ENCODE assay signal across 1 cellular context in the genomic region with DNA sequence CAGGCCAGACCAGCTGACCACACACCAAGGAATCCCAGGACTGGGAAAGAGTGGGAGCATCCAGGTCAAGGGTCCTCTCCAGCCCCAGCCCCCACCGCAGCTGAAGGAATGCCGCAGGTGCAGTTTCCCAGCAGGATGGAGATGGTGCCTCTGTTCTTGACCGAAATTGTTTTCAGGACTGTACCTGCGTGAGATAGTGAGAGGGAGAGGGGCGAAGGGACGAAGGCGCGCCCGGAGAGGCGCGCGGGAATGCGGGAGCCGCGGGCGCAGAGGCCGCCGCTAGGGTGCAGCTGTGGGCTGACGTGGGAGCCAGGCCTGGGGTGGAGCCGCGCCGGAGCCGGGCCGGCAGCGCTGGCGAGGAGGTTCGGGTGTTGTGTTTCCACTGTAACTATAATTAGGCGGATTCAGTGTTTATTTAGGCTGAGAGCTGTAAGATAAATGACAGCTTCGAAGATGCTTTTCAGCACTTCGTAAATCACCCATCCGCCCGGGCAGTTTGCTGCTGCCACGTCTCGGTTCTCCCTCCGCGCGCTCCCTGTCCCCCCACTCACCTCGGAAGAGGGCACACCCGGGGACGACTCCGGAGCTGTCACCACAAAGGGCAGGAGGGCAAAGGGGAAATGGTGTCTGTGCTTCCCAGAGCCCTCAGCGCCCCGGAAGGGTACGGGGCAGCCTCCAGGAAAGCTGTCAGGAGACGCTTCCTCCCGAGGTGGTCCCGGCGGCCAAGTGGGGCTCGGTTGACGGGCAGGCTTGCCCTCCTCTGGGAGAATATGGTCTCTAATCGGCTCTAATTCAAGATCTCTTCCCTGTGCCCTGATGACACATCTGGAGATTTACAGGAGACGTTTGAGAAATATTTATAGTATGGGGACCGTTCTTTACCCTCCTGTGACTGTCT.
A peak's percentile ranks its signal among the peaks of the same experiment; 100 is the strongest.
TF ChIP-seq lines count a peak whose summit lies in the region.

No MANE protein-coding gene starts in this region.

TF ChIP-seq in H1, 55 proteins besides CTCF, POLR2A, EP300 and RAD21:
- TF ChIP-seq SIN3A (conservative IDR thresholded peaks at IDR 0.05 in 1 of 2, IDR thresholded peaks at IDR 0.05 in 1 of 2; ENCODE audit: low read depth in 1 of 2, low read length in 2 of 2) = no peak; a peak in 1 of 4 replicates
- no peak for TF ChIP-seq NANOG (IDR thresholded peaks at IDR 0.05; ENCODE audit: insufficient read depth, low read depth, low read length, poor library complexity, severe bottlenecking)
- TF ChIP-seq TCF12 (IDR thresholded peaks at IDR 0.05; ENCODE audit: low read depth, low read length) = peak; percentile 69; the same call in 1 of the 2 replicates
- no peak for TF ChIP-seq GTF2F1 (IDR thresholded peaks at IDR 0.05; ENCODE audit: borderline replicate concordance, low read depth, low read length)
- 0 out of 2 replicates have a peak, but pooled peaks have one; percentile 18 for TF ChIP-seq SP1 (IDR thresholded peaks at IDR 0.05; ENCODE audit: low read depth, low read length)
- peak; percentile 60; the same call in 1 of the 2 replicates for TF ChIP-seq YY1 (IDR thresholded peaks at IDR 0.05; ENCODE audit: low read depth, low read length)
- peak; percentile 28 for TF ChIP-seq KDM4A (IDR thresholded peaks at IDR 0.05; ENCODE audit: low read depth, low read length, severe bottlenecking)
- peak; percentile 76 for TF ChIP-seq SUZ12 (IDR thresholded peaks at IDR 0.05; ENCODE audit: low read length)
- peak; percentile 77 for TF ChIP-seq TEAD4 (IDR thresholded peaks at IDR 0.05; ENCODE audit: low read depth, low read length)
- TF ChIP-seq EZH2 (IDR thresholded peaks at IDR 0.05; ENCODE audit: low read depth, low read length, severe bottlenecking) = peak; percentile 80
- TF ChIP-seq E2F6 (IDR thresholded peaks at IDR 0.05) = peak; percentile 71
- no peak for TF ChIP-seq CHD1 (IDR thresholded peaks at IDR 0.05; ENCODE audit: low read depth, low read length)
- peak; percentile 51; the same call in 1 of the 2 replicates for TF ChIP-seq TBP (IDR thresholded peaks at IDR 0.05; ENCODE audit: low read depth, low read length)
- peak; percentile 53 for TF ChIP-seq ASH2L (IDR thresholded peaks at IDR 0.05; ENCODE audit: low read length)
- TF ChIP-seq BACH1 (IDR thresholded peaks at IDR 0.05; ENCODE audit: low read length) = peak; percentile 67
- peak in 1 of 2 experiments; percentile 67; a peak in 1 of 4 replicates for TF ChIP-seq HDAC2 (IDR thresholded peaks at IDR 0.05; ENCODE audit: borderline replicate concordance in 1 of 2, low read depth in 2 of 2, low read length in 2 of 2)
